In genomic region chr3:141795719-141796435, GRCh38 we compare ENCODE assay signal across 8 cellular contexts. TPM values are rescaled to one million over a fixed set of nuclear protein-coding genes. Genes with fewer than 3 reads are reported as not detected.
DNase-seq lines count a peak whose midpoint lies in the region; ATAC-seq and TF ChIP-seq lines count a peak whose summit lies in the region.

No MANE protein-coding gene starts in this region.

- BruUV-seq in A673 (replicated peaks; lab: Mats Ljungman, UMichigan): no TSS peak

- DNase-seq in A673 (ENCODE audit: low spot score) (peak; percentile 57), foreskin fibroblast (peak; percentile 80 to 91), D341Med (ENCODE audit: low spot score) (no peak), LoVo (ENCODE audit: low spot score) (no peak), cerebellar cortex (ENCODE audit: low spot score) (no peak)
- DNase-seq in activated CD4-positive, alpha-beta T cell treated with anti-CD3 and anti-CD28 coated beads for 48 hours: peak; percentile 71

- peak; percentile 24 for ATAC-seq in HG03135 (IDR thresholded peaks at IDR 0.05; ENCODE audit: unreplicated experiment)
- ATAC-seq in stimulated activated memory B cell treated with anti-CD40 and anti-IgM and Interleukin-4, amounts not matched to agents 10 μg/mL and 1 μg/mL and 100 μg/mL, for 72 hours: peak; percentile 27

- intact Hi-C loops in A673 (cut with micrococcal nuclease; ENCODE audit: unreplicated experiment): no loop called here

- H3K27ac ChIP-seq in A673 (ENCODE audit: low read depth, low read length, poor library complexity, severe bottlenecking): no peak overlapping the region

- no peaks in the 10 kb centered on the region for H3K27me3 Mint-ChIP-seq in stimulated activated memory B cell treated with anti-CD40 and anti-IgM and Interleukin-4, amounts not matched to agents 10 μg/mL and 1 μg/mL and 100 μg/mL, for 72 hours

- POLR2A ChIA-PET in A673 (lab: Charles Lee; ENCODE audit: low non-redundant PET): no interaction called here

- peaks cover 34% of the 10 kb centered on the region for H3K4me1 Mint-ChIP-seq in stimulated activated memory B cell treated with anti-CD40 and anti-IgM and Interleukin-4, amounts not matched to agents 10 μg/mL and 1 μg/mL and 100 μg/mL, for 72 hours

- H3K36me3 ChIP-seq in A673 (ENCODE audit: insufficient read depth, low read length, poor library complexity, severe bottlenecking): no peaks in the 10 kb centered on the region

- H3K9me3 ChIP-seq in A673 (ENCODE audit: low read depth, low read length, poor library complexity, severe bottlenecking): no peaks in the 10 kb centered on the region

- no peak for TF ChIP-seq CTCF in A673 (conservative IDR thresholded peaks at IDR 0.05; ENCODE audit: low read depth, low read length)
- no peak for TF ChIP-seq CTCF in foreskin fibroblast (IDR thresholded peaks at IDR 0.05; ENCODE audit: low read depth, low read length)

- CTCF ChIA-PET in A673 (lab: Charles Lee): no interaction called here

- H3K27ac Mint-ChIP-seq in stimulated activated memory B cell treated with anti-CD40 and anti-IgM and Interleukin-4, amounts not matched to agents 10 μg/mL and 1 μg/mL and 100 μg/mL, for 72 hours: peak overlapping the region; percentile 89

- no peaks in the 10 kb centered on the region for H3K27me3 ChIP-seq in A673 (replicated peaks; ENCODE audit: insufficient read depth, low read depth, low read length, poor library complexity)

- H3K4me1 ChIP-seq in A673 (ENCODE audit: insufficient read depth, low read length, poor library complexity, severe bottlenecking): peaks cover 34% of the 10 kb centered on the region

- H3K4me3 ChIP-seq in A673 (ENCODE audit: low read depth, low read length, poor library complexity, severe bottlenecking): no peak overlapping the region
- H3K4me3 ChIP-seq in foreskin fibroblast (ENCODE audit: low read depth in 1 of 2, low read length in 2 of 2): no peak overlapping the region

- H3K4me3 Mint-ChIP-seq in stimulated activated memory B cell treated with anti-CD40 and anti-IgM and Interleukin-4, amounts not matched to agents 10 μg/mL and 1 μg/mL and 100 μg/mL, for 72 hours: no peak overlapping the region

- H3K36me3 Mint-ChIP-seq in stimulated activated memory B cell treated with anti-CD40 and anti-IgM and Interleukin-4, amounts not matched to agents 10 μg/mL and 1 μg/mL and 100 μg/mL, for 72 hours: no peaks in the 10 kb centered on the region

- H3K9me3 Mint-ChIP-seq in stimulated activated memory B cell treated with anti-CD40 and anti-IgM and Interleukin-4, amounts not matched to agents 10 μg/mL and 1 μg/mL and 100 μg/mL, for 72 hours: no peaks in the 10 kb centered on the region

RNA-seq across cellular contexts. Expression of gene GRK7, which starts 32.7 kb away (rescaled TPM):
- total RNA-seq in A673 (2021): not detected in 2 replicates

RNA-seq across cellular contexts. Expression of gene RNF7, which starts 57.8 kb away (rescaled TPM):
- total RNA-seq in A673 (2021): 109 and 123 TPM in 2 replicates

Comparison
In these comparisons a context has a peak if more than half of its experiments do, and no peak if none do; other contexts are left out.
1. DNase-seq: peak in A673 (single experiment), activated CD4-positive, alpha-beta T cell treated with anti-CD3 and anti-CD28 coated beads for 48 hours (single experiment) and foreskin fibroblast (2 of 2); none in D341Med (single experiment), LoVo (single experiment) and cerebellar cortex (single experiment).